Comparison of ENCODE assay signal across 10 cellular contexts in genomic region chr6:73388433-73388799, GRCh38. TPM values are rescaled to one million over a fixed set of nuclear protein-coding genes. Genes with fewer than 3 reads are reported as not detected.
DNase-seq lines count a peak whose midpoint lies in the region; ATAC-seq and TF ChIP-seq lines count a peak whose summit lies in the region.
"Had no signal": no experiment of that assay in that cellular context is flagged by ENCODE, and none has a peak within 500 bp of the region (broad histone marks: within the 10 kb centered on the region; RNA-seq: fewer than 3 reads in every experiment).

No MANE protein-coding gene starts in this region.

- H3K4me1 ChIP-seq in HAP-1 = peaks cover 7% of the 10 kb centered on the region
- H3K4me1 ChIP-seq in SJCRH30 = no peaks in the 10 kb centered on the region
- peaks cover 0 to 14% (median 4%) of the 10 kb centered on the region in 9 donors for H3K4me1 ChIP-seq in heart right ventricle

- H3K27ac ChIP-seq in SJCRH30 (no peak overlapping the region), heart right ventricle (peak overlapping the region in 1 of 10 donors; percentile 80)

- TF ChIP-seq CTCF in GM06990 (IDR thresholded peaks at IDR 0.05; ENCODE audit: insufficient read depth, low read length, poor library complexity, severe bottlenecking) (no peak), heart right ventricle (IDR thresholded peaks at IDR 0.05) (no peak)

- H3K27ac Mint-ChIP-seq in stimulated activated memory B cell treated with anti-CD40 and anti-IgM and Interleukin-4, amounts not matched to agents 10 μg/mL and 1 μg/mL and 100 μg/mL, for 72 hours = peak overlapping the region; percentile 79

- intact Hi-C loops in heart right ventricle (cut with DNase I) = no loop called here

- H3K9me3 Mint-ChIP-seq in stimulated activated memory B cell treated with anti-CD40 and anti-IgM and Interleukin-4, amounts not matched to agents 10 μg/mL and 1 μg/mL and 100 μg/mL, for 72 hours = no peaks in the 10 kb centered on the region

- no peaks in the 10 kb centered on the region for H3K27me3 Mint-ChIP-seq in stimulated activated memory B cell treated with anti-CD40 and anti-IgM and Interleukin-4, amounts not matched to agents 10 μg/mL and 1 μg/mL and 100 μg/mL, for 72 hours

- H3K36me3 Mint-ChIP-seq in stimulated activated memory B cell treated with anti-CD40 and anti-IgM and Interleukin-4, amounts not matched to agents 10 μg/mL and 1 μg/mL and 100 μg/mL, for 72 hours = no peaks in the 10 kb centered on the region

- peak in 1 of 8 donors; percentile 33 for ATAC-seq in heart right ventricle
- ATAC-seq in stimulated activated memory B cell treated with anti-CD40 and anti-IgM and Interleukin-4, amounts not matched to agents 10 μg/mL and 1 μg/mL and 100 μg/mL, for 72 hours = no peak

- no peaks in the 10 kb centered on the region; the same call in 1 of the 2 replicates for H3K27me3 ChIP-seq in GM06990 (replicated peaks; ENCODE audit: control insufficient read depth, insufficient read depth, low read length)
- no peaks in the 10 kb centered on the region; the same call in 1 of the 2 replicates for H3K27me3 ChIP-seq in HAP-1 (ENCODE audit: low read depth)
- H3K27me3 ChIP-seq in SJCRH30 = no peaks in the 10 kb centered on the region; the same call in 1 of the 2 replicates
- H3K27me3 ChIP-seq in heart right ventricle = peaks cover 0 to 12% (median 0%) of the 10 kb centered on the region in 7 donors

- WGBS in heart right ventricle, 2 donors = 50 to 53% methylated on average over 4 of the region's 4 CpGs

- H3K4me3 Mint-ChIP-seq in stimulated activated memory B cell treated with anti-CD40 and anti-IgM and Interleukin-4, amounts not matched to agents 10 μg/mL and 1 μg/mL and 100 μg/mL, for 72 hours = peak overlapping the region; percentile 86

- H3K4me3 ChIP-seq in GM06990 (replicated peaks; ENCODE audit: low read depth, low read length) (peak overlapping the region; percentile 60), HAP-1 (peak overlapping the region; percentile 34), SJCRH30 (peak overlapping the region; percentile 57), heart right ventricle (peak overlapping the region in 9 of 10 donors; percentile 31 to 60 (median 56))

- DNase-seq in GM06990 (ENCODE audit: extremely low read depth, insufficient read length) = no peak
- DNase-seq in HAP-1 (ENCODE audit: low spot score in 2 of 2) = no peak
- no peak for DNase-seq in SJCRH30
- no peak for DNase-seq in heart right ventricle
- DNase-seq in AG08396 (ENCODE audit: low spot score) = no peak
- no peak for DNase-seq in GM19240 (ENCODE audit: insufficient read length, low spot score)
- DNase-seq in NCI-H1092 treated with DMSO at 0.1 percent for 48 hours (lab: John Stamatoyannopoulos, UW) = no peak

- H3K36me3 ChIP-seq in GM06990 (ENCODE audit: control insufficient read depth, insufficient read depth, low read length) (no peaks in the 10 kb centered on the region), HAP-1 (replicated peaks) (no peaks in the 10 kb centered on the region), SJCRH30 (no peaks in the 10 kb centered on the region), heart right ventricle (no peaks in the 10 kb centered on the region)

- peaks cover 13% of the 10 kb centered on the region for H3K4me1 Mint-ChIP-seq in stimulated activated memory B cell treated with anti-CD40 and anti-IgM and Interleukin-4, amounts not matched to agents 10 μg/mL and 1 μg/mL and 100 μg/mL, for 72 hours

- in situ Hi-C loops in HAP-1 (cut with MboI; ENCODE audit: low sequenced_read_pairs) = no loop called here

- H3K9me3 ChIP-seq in HAP-1 = no peaks in the 10 kb centered on the region
- no peaks in the 10 kb centered on the region for H3K9me3 ChIP-seq in SJCRH30 (replicated peaks)
- no peaks in the 10 kb centered on the region for H3K9me3 ChIP-seq in heart right ventricle

RNA-seq across cellular contexts. Expression of gene DDX43, which starts 6.2 kb away (rescaled TPM):
- total RNA-seq in SJCRH30 (2014; rRNA removed; shearing (Covaris generic)) = not detected in 2 replicates
- under 1 TPM in 9 of 10 donors, not detected in 1; 0.09 to 0.78 (median 0.26) TPM for total RNA-seq in heart right ventricle
- under 1 TPM; 0.12 to 0.37 TPM for polyA plus RNA-seq in heart right ventricle
- total RNA-seq: LHCN-M2 had no signal

RNA-seq across cellular contexts. Expression of gene OOEP, which starts 18.7 kb away (rescaled TPM):
- total RNA-seq in SJCRH30 (2014; rRNA removed; shearing (Covaris generic)) = not detected in 2 replicates
- total RNA-seq in heart right ventricle = not detected
- under 1 TPM in 1 of 2 donors, not detected in 1; 0.03 TPM for polyA plus RNA-seq in heart right ventricle
- total RNA-seq: LHCN-M2, pulmonary artery endothelial cell had no signal

RNA-seq across cellular contexts. Expression of gene KHDC3L, which starts 26.0 kb away (rescaled TPM):
- not detected in 2 replicates for total RNA-seq in SJCRH30 (2014; rRNA removed; shearing (Covaris generic))
- not detected for total RNA-seq in heart right ventricle
- polyA plus RNA-seq in heart right ventricle = not detected
- total RNA-seq: LHCN-M2, pulmonary artery endothelial cell had no signal

RNA-seq across cellular contexts. Expression of gene DPPA5, which starts 34.3 kb away (rescaled TPM):
- total RNA-seq in SJCRH30 (2014; rRNA removed; shearing (Covaris generic)) = not detected in 2 replicates
- total RNA-seq in heart right ventricle = not detected
- polyA plus RNA-seq in heart right ventricle = not detected
- total RNA-seq: LHCN-M2, pulmonary artery endothelial cell had no signal
